Comparison of ENCODE assay signal across 16 cellular contexts in the genomic region with DNA sequence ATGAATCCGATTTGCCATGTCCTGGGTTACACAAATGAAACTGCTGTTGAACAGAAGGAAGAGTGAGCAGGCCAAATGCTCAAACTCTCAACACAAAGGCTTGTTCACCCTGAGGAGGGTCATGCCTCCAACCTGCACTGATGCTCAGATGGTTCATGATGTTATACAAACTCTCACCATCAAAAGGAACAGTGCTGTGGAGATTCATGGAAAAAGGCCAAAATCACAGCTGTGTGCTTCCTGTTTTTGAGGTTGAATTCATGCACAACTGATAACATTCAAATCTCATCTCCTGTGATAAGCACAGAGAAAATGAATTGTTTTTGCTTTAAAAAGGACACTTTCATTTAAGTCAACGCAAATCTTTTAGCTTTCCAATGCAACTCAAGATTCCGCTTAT. TPM values are rescaled to one million over a fixed set of nuclear protein-coding genes. Genes with fewer than 3 reads are reported as not detected.
A peak's percentile ranks its signal among the peaks of the same experiment; 100 is the strongest.
DNase-seq lines count a peak whose midpoint lies in the region; ATAC-seq and TF ChIP-seq lines count a peak whose summit lies in the region.
"Had no signal": no experiment of that assay in that cellular context is flagged by ENCODE, and none has a peak within 500 bp of the region (broad histone marks: within the 10 kb centered on the region; RNA-seq: fewer than 3 reads in every experiment).

No MANE protein-coding gene starts in this region.

- TF ChIP-seq CTCF in heart left ventricle (IDR thresholded peaks at IDR 0.05) = peak in 1 of 12 donors; percentile 7
- TF ChIP-seq CTCF in right atrium auricular region (IDR thresholded peaks at IDR 0.05) = no peak
- TF ChIP-seq CTCF in fibroblast of the aortic adventitia (IDR thresholded peaks at IDR 0.05; ENCODE audit: insufficient read depth, low read length) = no peak
- peak in 3 of 11 experiments; percentile 13 to 16 (median 15) for TF ChIP-seq CTCF in spleen (IDR thresholded peaks at IDR 0.05 in 8 of 11, conservative IDR thresholded peaks at IDR 0.05 in 3 of 11)

- peak overlapping the region in 1 of 12 donors; percentile 24 for H3K4me3 ChIP-seq in heart left ventricle
- no peak overlapping the region for H3K4me3 ChIP-seq in right atrium auricular region
- H3K4me3 ChIP-seq in fibroblast of the aortic adventitia (ENCODE audit: low read depth, low read length) = no peak overlapping the region
- no peak overlapping the region for H3K4me3 ChIP-seq in spleen
- H3K4me3 ChIP-seq: ascending aorta, stomach had no signal

- H3K27ac ChIP-seq in heart left ventricle = peak overlapping the region in 8 of 12 donors; percentile 1 to 66 (median 24)
- no peak overlapping the region for H3K27ac ChIP-seq in right atrium auricular region
- peak overlapping the region in 5 of 8 donors; percentile 14 to 63 (median 24) for H3K27ac ChIP-seq in spleen
- H3K27ac ChIP-seq: ascending aorta, stomach had no signal

- H3K4me1 ChIP-seq in heart left ventricle (peaks cover 0 to 38% (median 25%) of the 10 kb centered on the region in 12 donors), right atrium auricular region (peaks cover 0 to 13% of the 10 kb centered on the region in 2 donors), spleen (peaks cover 0 to 18% (median 7%) of the 10 kb centered on the region in 6 donors)
- H3K4me1 ChIP-seq: stomach had no signal

- ATAC-seq in heart left ventricle (peak; percentile 28 to 45 (median 32)), GM21423 (IDR thresholded peaks at IDR 0.05; ENCODE audit: unreplicated experiment) (no peak), GM19463 (IDR thresholded peaks at IDR 0.05; ENCODE audit: unreplicated experiment) (no peak)
- ATAC-seq: activated CD4-positive, alpha-beta T cell treated with anti-CD3 and anti-CD28 coated beads for 36 hours; natural killer cell treated with Interleukin-12 subunit alpha and Interleukin-12 subunit beta and Interleukin-15 and Interleukin-18, amount 100 ng/mL, for 72 hours had no signal

- intact Hi-C loops in heart left ventricle (cut with DNase I) (loop anchor here in 2 of 10 donors (5.0 kb wide), 2 partner anchors 33 to 63 kb away; no protein-coding TSS in a partner anchor), spleen (cut with DNase I; ENCODE audit: low total_unique reads) (no loop called here)

- 40 to 59% (median 44%) methylated on average over 3 of the region's 3 CpGs for WGBS in heart left ventricle, 4 donors
- WGBS in spleen, 5 donors = 51 to 63% (median 55%) methylated on average over 3 of the region's 3 CpGs

- TF ChIP-seq POLR2A in heart left ventricle (IDR thresholded peaks at IDR 0.05) (no peak), spleen (IDR thresholded peaks at IDR 0.05) (no peak)

- H3K27me3 ChIP-seq in heart left ventricle (no peaks in the 10 kb centered on the region), right atrium auricular region (no peaks in the 10 kb centered on the region), spleen (replicated peaks in 1 of 7) (no peaks in the 10 kb centered on the region)
- H3K27me3 ChIP-seq: ascending aorta, stomach had no signal

- peaks cover 0 to 19% (median 0%) of the 10 kb centered on the region in 9 donors for H3K36me3 ChIP-seq in heart left ventricle
- no peaks in the 10 kb centered on the region for H3K36me3 ChIP-seq in right atrium auricular region
- H3K36me3 ChIP-seq in spleen = no peaks in the 10 kb centered on the region
- H3K36me3 ChIP-seq: ascending aorta, stomach had no signal

- DNase-seq in heart left ventricle (no peak), right atrium auricular region (ENCODE audit: low spot score) (no peak), NCI-H69 (lab: John Stamatoyannopoulos, UW) (peak; percentile 45), fibroblast of the aortic adventitia (ENCODE audit: low read depth) (peak; percentile 60), spleen (no peak), NCI-H526 treated with DMSO at 0.1 percent for 48 hours (lab: John Stamatoyannopoulos, UW) (no peak)
- DNase-seq: activated CD4-positive, alpha-beta T cell treated with anti-CD3 and anti-CD28 coated beads for 36 hours; activated T-cell treated with anti-CD3 and anti-CD28 coated beads, Interleukin-2, amount 50 U/mL, for 1 hour; effector memory CD4-positive, alpha-beta T cell; GF-D8; NCI-H187 treated with DMSO at 0.1 percent for 48 hours; stomach had no signal

- peaks cover 0 to 11% (median 0%) of the 10 kb centered on the region in 12 donors for H3K9me3 ChIP-seq in heart left ventricle
- no peaks in the 10 kb centered on the region for H3K9me3 ChIP-seq in right atrium auricular region
- H3K9me3 ChIP-seq in spleen = peaks cover 0 to 11% (median 0%) of the 10 kb centered on the region in 8 donors
- H3K9me3 ChIP-seq: ascending aorta, stomach had no signal

RNA-seq across cellular contexts. Expression of a gene that starts 22.1 kb away (rescaled TPM):
- 1,000 to 10,000 TPM; 2,645 to 4,653 (median 3,666) TPM for total RNA-seq in heart left ventricle
- polyA plus RNA-seq in heart left ventricle = 100 to 1,000 TPM; 136 to 653 TPM
- total RNA-seq in right atrium auricular region = 1,000 to 10,000 TPM; 1,330 to 3,257 TPM
- total RNA-seq in fibroblast of the aortic adventitia (ENCODE audit: low replicate concordance) = 0.16 and 5.5 TPM in 2 replicates
- total RNA-seq in spleen = 10 to 100 TPM; 15.0 to 28.5 (median 21.8) TPM
- under 1 TPM; 0.23 to 0.67 (median 0.57) TPM for polyA plus RNA-seq in spleen

Comparison
In these comparisons a context has a peak if more than half of its experiments do, and no peak if none do; other contexts are left out.
1. H3K27ac ChIP-seq: peak in heart left ventricle (8 of 12) and spleen (5 of 8); none in right atrium auricular region (0 of 2).
2. ATAC-seq: peak in heart left ventricle (4 of 4); none in GM21423 (single experiment) and GM19463 (single experiment).
3. DNase-seq: peak in NCI-H69 (single experiment) and fibroblast of the aortic adventitia (single experiment); none in heart left ventricle (0 of 5), right atrium auricular region (single experiment), spleen (single experiment) and NCI-H526 treated with DMSO at 0.1 percent for 48 hours (single experiment).
4. RNA of a gene that starts 22.1 kb away (total RNA-seq): 2,645 to 4,653 TPM in heart left ventricle and 1,330 to 3,257 TPM in right atrium auricular region; 15.0 to 28.5 TPM in spleen and 0.16 to 5.5 TPM in fibroblast of the aortic adventitia; every median in the first group is over 10 times any median in the second.